Comparison of ENCODE assay signal across 8 cellular contexts in the genomic region with DNA sequence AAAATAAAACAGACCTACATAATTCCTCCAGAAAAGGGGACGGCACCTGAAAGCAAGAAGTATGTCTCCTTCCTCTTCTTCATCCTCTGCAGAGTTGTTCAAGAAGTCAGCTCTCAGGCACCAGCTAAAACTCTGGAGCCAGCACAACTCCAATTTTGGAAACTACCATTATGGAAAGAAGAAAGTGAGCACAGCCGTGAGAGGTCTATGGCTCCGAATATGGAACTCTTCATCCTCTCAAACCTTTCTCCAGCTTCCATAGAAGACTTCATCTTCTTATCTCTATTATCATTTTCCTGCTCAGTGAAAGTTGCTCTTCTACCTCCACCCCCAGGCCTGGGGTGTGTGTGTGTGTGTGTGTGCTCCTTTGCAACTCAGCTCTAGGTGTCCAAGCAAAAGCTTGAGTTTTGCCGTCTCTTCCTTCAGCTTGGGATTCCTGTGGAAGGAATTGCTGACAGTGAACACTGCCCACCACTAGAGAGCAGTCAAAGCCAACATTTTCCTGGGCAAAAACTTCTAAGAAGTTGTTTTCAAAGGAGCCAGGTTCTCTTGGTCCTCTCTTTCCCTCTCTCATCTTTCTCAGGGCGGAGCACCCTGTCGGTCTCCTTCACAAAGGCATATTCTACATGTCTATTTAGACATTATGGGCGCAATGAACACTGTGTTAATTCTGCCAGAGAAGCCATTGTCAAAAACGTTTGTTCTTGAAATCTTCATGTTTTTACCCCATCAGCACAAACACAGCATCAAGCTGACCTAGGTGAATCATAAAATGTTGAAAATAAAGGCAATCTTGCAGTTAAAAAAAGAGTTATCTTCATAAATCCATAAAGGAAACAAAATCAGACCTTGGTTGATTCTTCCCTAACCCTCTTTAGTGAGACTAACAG.
DNase-seq lines count a peak whose midpoint lies in the region; TF ChIP-seq lines count a peak whose summit lies in the region.

No MANE protein-coding gene starts in this region.

- CTCF ChIA-PET in RWPE1 (lab: Yijun Ruan, JAX), result interaction anchor here (0.5 to 1.5 kb wide), 14 partner anchors 65 to 1506 kb away, joined by 3 to 7 read pairs (median 3); no protein-coding TSS in a partner anchor
- CTCF ChIA-PET in CD8-positive, alpha-beta memory T cell (lab: Charles Lee), result no interaction called here

- DNase-seq in ELR (ENCODE audit: low read depth), result peak; percentile 55
- peak; percentile 39 for DNase-seq in Jurkat, Clone E6-1 (ENCODE audit: low read depth, low spot score)
- DNase-seq in RWPE1 (ENCODE audit: low spot score), result peak; percentile 34
- no peak for DNase-seq in esophagus squamous epithelium (lab: John Stamatoyannopoulos, UW)
- DNase-seq in nephron progenitor cell, result peak; percentile 37
- no peak for DNase-seq in effector CD4-positive, alpha-beta T cell
- DNase-seq in CD8-positive, alpha-beta memory T cell, result no peak
- DNase-seq in NCI-H2029 (lab: John Stamatoyannopoulos, UW), result no peak

- 40 to 41% methylated on average over 8 of the region's 8 CpGs for WGBS in esophagus squamous epithelium, 2 donors

- H3K4me1 Mint-ChIP-seq in nephron progenitor cell, result peaks cover 5% of the 10 kb centered on the region
- H3K4me1 Mint-ChIP-seq in CD8-positive, alpha-beta memory T cell, result no peaks in the 10 kb centered on the region

- H3K4me3 Mint-ChIP-seq in nephron progenitor cell, result no peak overlapping the region
- H3K4me3 Mint-ChIP-seq in CD8-positive, alpha-beta memory T cell, result no peak overlapping the region

- TF ChIP-seq CTCF in RWPE1 (conservative IDR thresholded peaks at IDR 0.05; ENCODE audit: low read depth), result peak; percentile 70
- peak in 5 of 6 experiments; percentile 57 to 78 (median 71) for TF ChIP-seq CTCF in esophagus squamous epithelium (IDR thresholded peaks at IDR 0.05)
- TF ChIP-seq CTCF in nephron progenitor cell (IDR thresholded peaks at IDR 0.05), result peak; percentile 71

- no peaks in the 10 kb centered on the region for H3K27me3 ChIP-seq in esophagus squamous epithelium
- H3K27me3 ChIP-seq in CD8-positive, alpha-beta memory T cell (ENCODE audit: insufficient read depth, low read length, poor library complexity, severe bottlenecking), result no peaks in the 10 kb centered on the region

- H3K9me3 ChIP-seq in esophagus squamous epithelium, result no peaks in the 10 kb centered on the region
- H3K9me3 ChIP-seq in CD8-positive, alpha-beta memory T cell (ENCODE audit: low read length), result no peaks in the 10 kb centered on the region

- H3K36me3 Mint-ChIP-seq in nephron progenitor cell (ENCODE audit: low read depth), result no peaks in the 10 kb centered on the region
- H3K36me3 Mint-ChIP-seq in CD8-positive, alpha-beta memory T cell, result no peaks in the 10 kb centered on the region

- no peaks in the 10 kb centered on the region for H3K36me3 ChIP-seq in esophagus squamous epithelium
- H3K36me3 ChIP-seq in CD8-positive, alpha-beta memory T cell (ENCODE audit: insufficient read depth, low read length), result no peaks in the 10 kb centered on the region

- TF ChIP-seq POLR2A in esophagus squamous epithelium (IDR thresholded peaks at IDR 0.05), result no peak

- no peak overlapping the region for H3K27ac ChIP-seq in RWPE1
- H3K27ac ChIP-seq in esophagus squamous epithelium, result no peak overlapping the region
- no peak overlapping the region for H3K27ac ChIP-seq in CD8-positive, alpha-beta memory T cell (ENCODE audit: low read depth, low read length)

- no peaks in the 10 kb centered on the region for H3K27me3 Mint-ChIP-seq in nephron progenitor cell (ENCODE audit: low read depth, poor library complexity)
- no peaks in the 10 kb centered on the region for H3K27me3 Mint-ChIP-seq in CD8-positive, alpha-beta memory T cell

- peaks cover 8% of the 10 kb centered on the region for H3K9me3 Mint-ChIP-seq in nephron progenitor cell
- peaks cover 0 to 4% (median 0%) of the 10 kb centered on the region in 5 donors for H3K9me3 Mint-ChIP-seq in CD8-positive, alpha-beta memory T cell

- H3K4me1 ChIP-seq in esophagus squamous epithelium, result peaks cover 0 to 6% (median 0%) of the 10 kb centered on the region in 3 donors
- no peaks in the 10 kb centered on the region for H3K4me1 ChIP-seq in CD8-positive, alpha-beta memory T cell (ENCODE audit: insufficient read depth, low read length)

- H3K27ac Mint-ChIP-seq in nephron progenitor cell, result no peak overlapping the region
- peak overlapping the region in 1 of 8 donors; percentile 92 for H3K27ac Mint-ChIP-seq in CD8-positive, alpha-beta memory T cell

- intact Hi-C loops in esophagus squamous epithelium (cut with DNase I), result loop anchor here (10.0 kb wide), 1 partner anchor 799 kb away; no protein-coding TSS in a partner anchor

- POLR2A ChIA-PET in RWPE1 (lab: Yijun Ruan, JAX; ENCODE audit: low non-redundant PET), result no interaction called here
- POLR2A ChIA-PET in CD8-positive, alpha-beta memory T cell (lab: Charles Lee), result no interaction called here

- H3K4me3 ChIP-seq in Jurkat, Clone E6-1 (ENCODE audit: low read length), result no peak overlapping the region
- no peak overlapping the region for H3K4me3 ChIP-seq in esophagus squamous epithelium
- H3K4me3 ChIP-seq in CD8-positive, alpha-beta memory T cell (ENCODE audit: low read length), result no peak overlapping the region

Comparison
In these comparisons a context has a peak if more than half of its experiments do, and no peak if none do; other contexts are left out.
1. DNase-seq: peak in ELR (single experiment), Jurkat, Clone E6-1 (single experiment), RWPE1 (single experiment) and nephron progenitor cell (single experiment); none in esophagus squamous epithelium (single experiment), effector CD4-positive, alpha-beta T cell (single experiment), CD8-positive, alpha-beta memory T cell (0 of 5) and NCI-H2029 (single experiment).
2. Peak in every context shown above with its lines, with median percentiles within 50 percentile points of each other: CTCF ChIP-seq.